Comparison of ENCODE assay signal across 20 cellular contexts in the genomic region with DNA sequence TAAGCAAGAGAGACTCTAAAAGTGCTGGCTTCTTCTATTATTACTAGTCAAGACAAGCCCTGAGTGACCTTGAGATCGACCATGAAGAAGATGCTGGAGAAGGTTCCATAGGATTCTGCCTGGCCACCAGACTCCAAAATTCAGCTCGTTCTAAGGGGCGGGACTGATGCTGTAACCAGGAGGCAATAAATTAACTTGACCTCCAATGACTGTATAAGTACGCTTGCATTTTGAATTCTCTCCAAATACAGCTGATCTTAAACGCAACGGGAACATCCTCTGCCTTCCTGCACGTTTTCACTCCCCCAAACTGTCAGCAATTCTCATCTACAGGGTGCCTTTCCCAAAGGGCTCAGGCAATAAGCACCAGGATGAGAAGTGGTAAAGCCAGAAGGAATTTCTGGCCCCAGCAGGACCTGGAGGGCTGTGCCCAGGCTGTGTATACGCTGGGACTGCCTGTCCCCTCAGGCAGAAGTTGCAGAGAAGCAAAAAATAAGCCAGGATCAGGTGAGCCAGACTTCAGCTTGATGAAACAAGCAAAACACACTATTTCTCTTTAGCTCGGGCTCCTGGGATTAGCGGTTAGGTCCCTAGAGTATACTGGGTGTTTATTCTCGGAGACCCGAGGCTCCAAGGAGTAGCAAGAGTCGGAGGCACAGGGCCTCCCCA.
"Had no signal": no experiment of that assay in that cellular context is flagged by ENCODE, and none has a peak within 500 bp of the region (broad histone marks: within the 10 kb centered on the region; RNA-seq: fewer than 3 reads in every experiment).

No MANE protein-coding gene starts in this region.

- DNase-seq: activated CD4-positive, alpha-beta T cell treated with anti-CD3 and anti-CD28 coated beads for 1 hour; activated CD4-positive, alpha-beta T cell treated with anti-CD3 and anti-CD28 coated beads, Interleukin-2, amount 50 U/mL, for 4 hours; activated gamma-delta T cell; amygdala; dermis blood vessel endothelial cell; effector memory CD4-positive, alpha-beta T cell; foreskin melanocyte; hypothalamus; lower lobe of right lung; nucleus accumbens; sigmoid colon; stimulated activated CD4-positive, alpha-beta T cell treated with anti-CD3 and anti-CD28 coated beads, Interleukin-4, amount 100 ng/mL, for 4 hours had no signal

- H3K4me3 Mint-ChIP-seq: activated naive CD8-positive, alpha-beta T cell; natural killer cell treated with Interleukin-12 subunit alpha and Interleukin-12 subunit beta and Interleukin-15 and Interleukin-18, amount 100 ng/mL, for 72 hours; stimulated activated memory B cell treated with anti-CD40 and anti-IgM and Interleukin-4, amounts not matched to agents 10 μg/mL and 1 μg/mL and 100 μg/mL, for 72 hours; T-helper 1 cell treated with Interleukin-12 subunit alpha and Interleukin-12 subunit beta and Interleukin-4 antibody, amounts not matched to agents 30 μg/mL and 1 μg/mL, for 36 hours had no signal

- H3K4me3 ChIP-seq: cardiac muscle cell, lower lobe of right lung, sigmoid colon, thoracic aorta had no signal

- FAIRE-seq: endothelial cell of umbilical vein, keratinocyte had no signal

- H3K36me3 Mint-ChIP-seq: natural killer cell treated with Interleukin-12 subunit alpha and Interleukin-12 subunit beta and Interleukin-15 and Interleukin-18, amount 100 ng/mL, for 72 hours had no signal

- ATAC-seq: lower lobe of right lung; natural killer cell treated with Interleukin-12 subunit alpha and Interleukin-12 subunit beta and Interleukin-15 and Interleukin-18, amount 100 ng/mL, for 72 hours; stimulated activated memory B cell treated with anti-CD40 and anti-IgM and Interleukin-4, amounts not matched to agents 10 μg/mL and 1 μg/mL and 100 μg/mL, for 72 hours had no signal
